In genomic region chr3:33716227-33716626, GRCh38 we compare ENCODE assay signal across 10 cellular contexts. TPM values are rescaled to one million over a fixed set of nuclear protein-coding genes. Genes with fewer than 3 reads are reported as not detected.
DNase-seq lines count a peak whose midpoint lies in the region; ATAC-seq and TF ChIP-seq lines count a peak whose summit lies in the region.
"Had no signal": no experiment of that assay in that cellular context is flagged by ENCODE, and none has a peak within 500 bp of the region (broad histone marks: within the 10 kb centered on the region; RNA-seq: fewer than 3 reads in every experiment).

No MANE protein-coding gene starts in this region.

- H3K36me3 ChIP-seq in SK-N-SH (replicated peaks in 1 of 2; ENCODE audit: control insufficient read depth in 1 of 2, insufficient read depth in 2 of 2, low read length in 1 of 2) (peaks cover 0 to 11% of the 10 kb centered on the region in 2 experiments), adipocyte (ENCODE audit: control insufficient read depth, insufficient read depth, low read length, severe bottlenecking) (no peaks in the 10 kb centered on the region), thoracic aorta (no peaks in the 10 kb centered on the region), transverse colon (no peaks in the 10 kb centered on the region)
- H3K36me3 ChIP-seq: BE2C had no signal

- H3K27me3 ChIP-seq in SK-N-SH (ENCODE audit: insufficient read depth) (no peaks in the 10 kb centered on the region), adipocyte (replicated peaks; ENCODE audit: control insufficient read depth, insufficient read depth, low read length) (no peaks in the 10 kb centered on the region), thoracic aorta (replicated peaks; ENCODE audit: insufficient read depth) (no peaks in the 10 kb centered on the region), transverse colon (no peaks in the 10 kb centered on the region)
- H3K27me3 ChIP-seq: BE2C had no signal

- H4K20me1 ChIP-seq in SK-N-SH (ENCODE audit: insufficient read depth): no peaks in the 10 kb centered on the region

- H3K9ac ChIP-seq in SK-N-SH (peak overlapping the region; percentile 82; the same call in 1 of the 2 replicates), adipocyte (ENCODE audit: low read length) (peak overlapping the region; percentile 91)

- H3F3A ChIP-seq in SK-N-SH (replicated peaks; ENCODE audit: insufficient read depth): no peaks in the 10 kb centered on the region

- POLR2A ChIA-PET in SK-N-SH (lab: Yijun Ruan, JAX): no interaction called here

- TF ChIP-seq RAD21 in SK-N-SH (IDR thresholded peaks at IDR 0.05; ENCODE audit: low read length): no peak

- peaks cover 64% of the 10 kb centered on the region for H3K79me2 ChIP-seq in SK-N-SH (ENCODE audit: insufficient read depth)

- H3K27ac ChIP-seq in SK-N-SH (ENCODE audit: low read depth in 2 of 2, low read length in 1 of 2) (peak overlapping the region in 1 of 2 experiments; percentile 82; a peak in 1 of 4 replicates), thoracic aorta (peak overlapping the region in 1 of 2 donors; percentile 99), transverse colon (no peak overlapping the region)

- H3K4me1 ChIP-seq in SK-N-SH (ENCODE audit: control insufficient read depth in 1 of 2, insufficient read depth in 2 of 2, low read depth in 1 of 2, low read length in 1 of 2) (peaks cover 6 to 8% of the 10 kb centered on the region in 2 experiments; a peak in 2 of 4 replicates), adipocyte (ENCODE audit: control insufficient read depth, insufficient read depth, low read length) (peaks cover 9% of the 10 kb centered on the region), thoracic aorta (ENCODE audit: control insufficient read depth in 1 of 2, low read depth in 2 of 2) (peaks cover 10 to 33% of the 10 kb centered on the region in 2 donors), transverse colon (peaks cover 0 to 14% (median 12%) of the 10 kb centered on the region in 4 donors)
- H3K4me1 ChIP-seq: BE2C had no signal

- H3K4me2 ChIP-seq in SK-N-SH: peak overlapping the region; percentile 92

- intact Hi-C loops in transverse colon (cut with DNase I; ENCODE audit: low total_unique reads): loop anchor here (10.0 kb wide), 1 partner anchor 51 kb away; no protein-coding TSS in a partner anchor

- CTCF ChIA-PET in SK-N-SH (lab: Yijun Ruan, JAX): interaction anchor here (0.6 to 4.0 kb wide), 19 partner anchors 11 to 585 kb away, joined by 3 to 38 read pairs (median 3); no protein-coding TSS in a partner anchor

- TF ChIP-seq POLR2A in GM18505 (IDR thresholded peaks at IDR 0.05; ENCODE audit: borderline replicate concordance, extremely low read depth, insufficient read depth, insufficient read length): no peak
- no peak for TF ChIP-seq POLR2A in transverse colon (IDR thresholded peaks at IDR 0.05)

- in situ Hi-C loops in transverse colon (cut with MboI; ENCODE audit: low pct_ligation_motif_present in 1 of 4, low pct_unique_long_range_greater_than_20kb in 1 of 4, low sequenced_read_pairs in 3 of 4): loop anchor here in 1 of 4 donors (10.0 kb wide), 1 partner anchor 69 kb away; no protein-coding TSS in a partner anchor

- 0 out of 2 replicates have a peak overlapping the region, but pooled peaks have one; percentile 12 for H2AFZ ChIP-seq in SK-N-SH (ENCODE audit: low read depth)

- H3K9me3 ChIP-seq in SK-N-SH (no peaks in the 10 kb centered on the region), adipocyte (ENCODE audit: control insufficient read depth, low read length) (no peaks in the 10 kb centered on the region), iPS-18c (ENCODE audit: control insufficient read depth, insufficient read depth, low read length) (no peaks in the 10 kb centered on the region), thoracic aorta (no peaks in the 10 kb centered on the region), transverse colon (no peaks in the 10 kb centered on the region)
- H3K9me3 ChIP-seq: BE2C had no signal

- WGBS in SK-N-SH (ENCODE audit: low lambda C conversion rate): 70% methylated on average over 7 of the region's 7 CpGs
- 48 to 61% methylated on average over 5 to 7 of the region's 7 CpGs for WGBS in transverse colon (ENCODE audit: low coverage in 1 of 2), 2 donors

- no peak for TF ChIP-seq CTCF in SK-N-SH (IDR thresholded peaks at IDR 0.05)
- no peak for TF ChIP-seq CTCF in thoracic aorta (IDR thresholded peaks at IDR 0.05)
- no peak for TF ChIP-seq CTCF in transverse colon (IDR thresholded peaks at IDR 0.05)

- H3K9me2 ChIP-seq in SK-N-SH: no peaks in the 10 kb centered on the region

- no peak for TF ChIP-seq EP300 in SK-N-SH (IDR thresholded peaks at IDR 0.05; ENCODE audit: borderline replicate concordance in 1 of 2, low read depth in 1 of 2, low read length in 1 of 2)
- no peak for TF ChIP-seq EP300 in transverse colon (IDR thresholded peaks at IDR 0.05; ENCODE audit: low read depth)

- DNase-seq in SK-N-SH: no peak
- no peak for DNase-seq in adipocyte (ENCODE audit: low read depth)
- DNase-seq in thoracic aorta (ENCODE audit: low spot score): no peak
- DNase-seq in NK-92 (lab: John Stamatoyannopoulos, UW; ENCODE audit: unreplicated experiment): no peak
- no peak for DNase-seq in transverse colon
- DNase-seq: BE2C, NCI-H2107 had no signal

- H3K4me3 ChIP-seq in SK-N-SH (ENCODE audit: low read depth in 2 of 2, low read length in 1 of 2) (peak overlapping the region; percentile 85 to 92; a peak in 2 of 4 replicates), adipocyte (ENCODE audit: low read length) (peak overlapping the region; percentile 91), iPS-18c (ENCODE audit: insufficient read depth, low read depth, low read length) (peak overlapping the region; percentile 96), thoracic aorta (peak overlapping the region; percentile 88), transverse colon (peak overlapping the region in 2 of 4 donors; percentile 94 to 95)

- no peak for ATAC-seq in SK-N-SH treated with all-trans-retinoic acid at 6 μM for 48 hours
- no peak for ATAC-seq in thoracic aorta (ENCODE audit: insufficient number of reproducible peaks, low FRiP score, low read depth)
- no peak for ATAC-seq in GM18505 (IDR thresholded peaks at IDR 0.05; ENCODE audit: unreplicated experiment)

TF ChIP-seq in SK-N-SH, 30 proteins besides CTCF, POLR2A, EP300 and RAD21 (continues in another document):
- TF ChIP-seq USF2 (IDR thresholded peaks at IDR 0.05; ENCODE audit: borderline replicate concordance, low read depth, low read length) (no peak), IRF3 (IDR thresholded peaks at IDR 0.05; ENCODE audit: low read depth, low read length) (no peak), GABPA (IDR thresholded peaks at IDR 0.05; ENCODE audit: low read depth) (no peak), ELF1 (IDR thresholded peaks at IDR 0.05) (no peak), FOXJ3 (CRISPR knock-in tag; IDR thresholded peaks at IDR 0.05) (no peak), GATA2 (CRISPR knock-in tag; IDR thresholded peaks at IDR 0.05) (no peak), TAF1 (IDR thresholded peaks at IDR 0.05; ENCODE audit: borderline replicate concordance, low read depth, low read length) (no peak)

TF ChIP-seq in SK-N-SH treated with all-trans-retinoic acid at 6 μM for 48 hours, 23 proteins besides CTCF, POLR2A, EP300 and RAD21 (continues in another document):
- no peak for TF ChIP-seq ZFP3 (CRISPR knock-in tag; IDR thresholded peaks at IDR 0.05)
- TF ChIP-seq ZNF8 (CRISPR knock-in tag; IDR thresholded peaks at IDR 0.05): no peak
- TF ChIP-seq TOX (CRISPR knock-in tag; IDR thresholded peaks at IDR 0.05; ENCODE audit: borderline replicate concordance): no peak
- no peak for TF ChIP-seq CSDC2 (CRISPR knock-in tag; IDR thresholded peaks at IDR 0.05)
- TF ChIP-seq RARB (CRISPR knock-in tag; IDR thresholded peaks at IDR 0.05): no peak
- no peak for TF ChIP-seq SNAI2 (CRISPR knock-in tag; IDR thresholded peaks at IDR 0.05)
- TF ChIP-seq ARNTL (CRISPR knock-in tag; IDR thresholded peaks at IDR 0.05; ENCODE audit: borderline replicate concordance, low read depth): no peak
- TF ChIP-seq PPARA (CRISPR knock-in tag; IDR thresholded peaks at IDR 0.05; ENCODE audit: borderline replicate concordance): no peak
- no peak for TF ChIP-seq ZNF70 (CRISPR knock-in tag; IDR thresholded peaks at IDR 0.05)
- TF ChIP-seq BACH2 (CRISPR knock-in tag; IDR thresholded peaks at IDR 0.05; ENCODE audit: borderline replicate concordance): no peak
- TF ChIP-seq GLIS3 (CRISPR knock-in tag; IDR thresholded peaks at IDR 0.05): no peak
- no peak for TF ChIP-seq ZC3H10 (CRISPR knock-in tag; IDR thresholded peaks at IDR 0.05)
- no peak for TF ChIP-seq TSHZ2 (CRISPR knock-in tag; IDR thresholded peaks at IDR 0.05)

RNA-seq across cellular contexts. Expression of gene CLASP2, which starts 1.8 kb away (rescaled TPM):
- polyA plus RNA-seq in SK-N-SH (2012; rRNA removed): 13.2 and 18.8 TPM in 2 replicates
- polyA plus RNA-seq in SK-N-SH (2012; cell fraction: cytosol; rRNA removed): 15.5 and 15.6 TPM in 2 replicates
- 20.7 and 41.8 TPM in 2 replicates for polyA plus RNA-seq in SK-N-SH (2012; cell fraction: nucleus; rRNA removed)
- total RNA-seq in thoracic aorta: 100 to 1,000 TPM; 122 to 126 TPM
- total RNA-seq in transverse colon: 100 to 1,000 TPM in 1 of 4 donors, 10 to 100 TPM in 3; 50.0 to 119 (median 56.6) TPM
